Comparison of ENCODE assay signal across 24 cellular contexts in genomic region chr17:19312406-19312805, GRCh38. TPM values are rescaled to one million over a fixed set of nuclear protein-coding genes. Genes with fewer than 3 reads are reported as not detected.
DNase-seq lines count a peak whose midpoint lies in the region; ATAC-seq, FAIRE-seq and TF ChIP-seq lines count a peak whose summit lies in the region.
"Had no signal": no experiment of that assay in that cellular context is flagged by ENCODE, and none has a peak within 500 bp of the region (broad histone marks: within the 10 kb centered on the region; RNA-seq: fewer than 3 reads in every experiment).

No MANE protein-coding gene starts in this region.

- H3K4me3 ChIP-seq in SJSA1 (no peak overlapping the region), kidney (ENCODE audit: low read length in 2 of 2) (no peak overlapping the region), gastrocnemius medialis (no peak overlapping the region)
- H3K4me3 ChIP-seq: thoracic aorta had no signal

- H3K27ac ChIP-seq in SJSA1 (peak overlapping the region; percentile 82), kidney (ENCODE audit: low read depth in 2 of 2, low read length in 2 of 2) (peak overlapping the region; percentile 45 to 54), gastrocnemius medialis (peak overlapping the region; percentile 50 to 66 (median 60))
- H3K27ac ChIP-seq: epithelial cell of prostate, foreskin keratinocyte, thoracic aorta had no signal

- no peak for FAIRE-seq in kidney (lab: Jason Lieb, UNC)
- FAIRE-seq: islet of Langerhans had no signal

- peaks cover 28% of the 10 kb centered on the region for H3K4me1 Mint-ChIP-seq in CD14-positive monocyte
- H3K4me1 Mint-ChIP-seq in activated T-cell treated with anti-CD3 and anti-CD28 coated beads, Interleukin-2, amount 50 U/mL, for 4 hours (ENCODE audit: low read depth): peaks cover 3% of the 10 kb centered on the region
- H3K4me1 Mint-ChIP-seq: stimulated activated effector memory CD8-positive, alpha-beta T cell treated with anti-CD3 and anti-CD28 coated beads, Interleukin-12 subunit alpha, Interleukin-12 subunit beta, amount 100 ng/mL, for 72 hours had no signal

- peaks cover 89 to 94% (median 92%) of the 10 kb centered on the region in 3 donors for H3K27me3 Mint-ChIP-seq in CD14-positive monocyte (ENCODE audit: low read depth in 3 of 3)
- H3K27me3 Mint-ChIP-seq in activated T-cell treated with anti-CD3 and anti-CD28 coated beads, Interleukin-2, amount 50 U/mL, for 4 hours (ENCODE audit: low read depth): peaks cover 26% of the 10 kb centered on the region
- H3K27me3 Mint-ChIP-seq: memory B cell had no signal

- intact Hi-C loops in CD14-positive monocyte (cut with micrococcal nuclease): no loop called here
- intact Hi-C loops in kidney (cut with DNase I): no loop called here
- intact Hi-C loops in gastrocnemius medialis (cut with DNase I; ENCODE audit: low total_unique reads): no loop called here
- intact Hi-C loops in sciatic nerve (cut with DNase I): no loop called here

- H3K4me1 ChIP-seq in SJSA1 (replicated peaks) (peaks cover 21% of the 10 kb centered on the region), kidney (ENCODE audit: control insufficient read depth in 1 of 2, insufficient read depth in 1 of 2, low read depth in 1 of 2, low read length in 2 of 2) (peaks cover 6 to 15% of the 10 kb centered on the region in 2 donors), gastrocnemius medialis (peaks cover 14 to 28% of the 10 kb centered on the region in 2 donors)
- H3K4me1 ChIP-seq: foreskin keratinocyte had no signal

- no peak overlapping the region for H3K9ac ChIP-seq in kidney (ENCODE audit: low read length in 2 of 2)

- H3K9me3 ChIP-seq in SJSA1 (replicated peaks): no peaks in the 10 kb centered on the region
- no peaks in the 10 kb centered on the region for H3K9me3 ChIP-seq in kidney (ENCODE audit: control insufficient read depth in 1 of 2, low read length in 2 of 2)
- H3K9me3 ChIP-seq in gastrocnemius medialis: no peaks in the 10 kb centered on the region
- H3K9me3 ChIP-seq: thoracic aorta had no signal

- TF ChIP-seq POLR2A in gastrocnemius medialis (IDR thresholded peaks at IDR 0.05): no peak

- H3K4me3 Mint-ChIP-seq in CD14-positive monocyte: peak overlapping the region in 1 of 2 donors; percentile 67
- no peak overlapping the region for H3K4me3 Mint-ChIP-seq in activated T-cell treated with anti-CD3 and anti-CD28 coated beads, Interleukin-2, amount 50 U/mL, for 4 hours
- H3K4me3 Mint-ChIP-seq: activated CD4-positive, alpha-beta memory T cell treated with anti-CD3 and anti-CD28 coated beads, Interleukin-2, amount 10 ng/mL, durations not matched to agents 7 days and 5 days; activated naive CD4-positive, alpha-beta T cell treated with anti-CD3 and anti-CD28 coated beads for 36 hours; memory B cell; stimulated activated effector memory CD8-positive, alpha-beta T cell treated with anti-CD3 and anti-CD28 coated beads, Interleukin-12 subunit alpha, Interleukin-12 subunit beta, amount 100 ng/mL, for 72 hours had no signal

- H3K36me3 ChIP-seq in SJSA1: peaks cover 23% of the 10 kb centered on the region
- H3K36me3 ChIP-seq in kidney (ENCODE audit: control insufficient read depth in 1 of 2, insufficient read depth in 2 of 2, low read length in 2 of 2): peaks cover 3 to 26% of the 10 kb centered on the region in 2 donors
- H3K36me3 ChIP-seq in gastrocnemius medialis: peaks cover 0 to 24% of the 10 kb centered on the region in 2 donors

- H3K27me3 ChIP-seq in SJSA1 (replicated peaks): no peaks in the 10 kb centered on the region
- no peaks in the 10 kb centered on the region for H3K27me3 ChIP-seq in gastrocnemius medialis
- H3K27me3 ChIP-seq: foreskin keratinocyte had no signal

- H3K9me3 Mint-ChIP-seq in CD14-positive monocyte: peaks cover 0 to 10% (median 2%) of the 10 kb centered on the region in 7 donors
- no peaks in the 10 kb centered on the region for H3K9me3 Mint-ChIP-seq in activated T-cell treated with anti-CD3 and anti-CD28 coated beads, Interleukin-2, amount 50 U/mL, for 4 hours
- H3K9me3 Mint-ChIP-seq: activated CD4-positive, alpha-beta memory T cell treated with anti-CD3 and anti-CD28 coated beads, Interleukin-2, amount 10 ng/mL, durations not matched to agents 7 days and 5 days; activated naive CD4-positive, alpha-beta T cell treated with anti-CD3 and anti-CD28 coated beads for 36 hours; memory B cell; stimulated activated effector memory CD8-positive, alpha-beta T cell treated with anti-CD3 and anti-CD28 coated beads, Interleukin-12 subunit alpha, Interleukin-12 subunit beta, amount 100 ng/mL, for 72 hours had no signal

- TF ChIP-seq CTCF in CD14-positive monocyte (IDR thresholded peaks at IDR 0.05) (no peak), kidney (IDR thresholded peaks at IDR 0.05; ENCODE audit: borderline replicate concordance, extremely low read depth, insufficient read depth) (no peak), gastrocnemius medialis (IDR thresholded peaks at IDR 0.05 in 4 of 5, conservative IDR thresholded peaks at IDR 0.05 in 1 of 5) (no peak)

- no peak for DNase-seq in CD14-positive monocyte (ENCODE audit: low spot score)
- no peak for DNase-seq in SJSA1 (ENCODE audit: low read depth in 1 of 2, low spot score in 2 of 2)
- no peak for DNase-seq in kidney
- no peak for DNase-seq in gastrocnemius medialis
- DNase-seq in DMS114 treated with DMSO at 0.1 percent for 48 hours (lab: John Stamatoyannopoulos, UW; ENCODE audit: unreplicated experiment): no peak
- DNase-seq in SIG-M5 (lab: John Stamatoyannopoulos, UW): no peak
- DNase-seq in sciatic nerve (ENCODE audit: low spot score): no peak
- DNase-seq in activated T-cell treated with anti-CD3 and anti-CD28 coated beads, Interleukin-2, amount 50 U/mL, for 4 hours: no peak
- DNase-seq: activated CD4-positive, alpha-beta memory T cell treated with anti-CD3 and anti-CD28 coated beads, Interleukin-2, amount 10 ng/mL, durations not matched to agents 7 days and 5 days; activated naive CD4-positive, alpha-beta T cell treated with anti-CD3 and anti-CD28 coated beads for 36 hours; amniotic stem cell; DMS79; foreskin keratinocyte; hypothalamus; Karpas-422; NCI-H2029; NCI-H345; stimulated activated CD4-positive, alpha-beta T cell treated with anti-CD3 and anti-CD28 coated beads, Interleukin-1b, Interleukin-23, amount 100 ng/mL, for 48 hours had no signal

- in situ Hi-C loops in gastrocnemius medialis (cut with MboI; ENCODE audit: low sequenced_read_pairs in 4 of 4): no loop called here

- peak overlapping the region in 4 of 7 donors; percentile 31 to 84 (median 66) for H3K27ac Mint-ChIP-seq in CD14-positive monocyte
- H3K27ac Mint-ChIP-seq: activated CD4-positive, alpha-beta memory T cell treated with anti-CD3 and anti-CD28 coated beads, Interleukin-2, amount 10 ng/mL, durations not matched to agents 7 days and 5 days; activated naive CD4-positive, alpha-beta T cell treated with anti-CD3 and anti-CD28 coated beads for 36 hours; memory B cell; stimulated activated effector memory CD8-positive, alpha-beta T cell treated with anti-CD3 and anti-CD28 coated beads, Interleukin-12 subunit alpha, Interleukin-12 subunit beta, amount 100 ng/mL, for 72 hours had no signal

- ATAC-seq in gastrocnemius medialis: no peak
- no peak for ATAC-seq in sciatic nerve
- no peak for ATAC-seq in activated T-cell treated with anti-CD3 and anti-CD28 coated beads, Interleukin-2, amount 50 U/mL, for 4 hours
- ATAC-seq: activated CD4-positive, CD25-positive, alpha-beta regulatory T cell treated with anti-CD3 and anti-CD28 coated beads, Interleukin-2, amount 50 U/mL, for 24 hours; foreskin keratinocyte; stimulated activated effector memory CD8-positive, alpha-beta T cell treated with anti-CD3 and anti-CD28 coated beads, Interleukin-12 subunit alpha, Interleukin-12 subunit beta, amount 100 ng/mL, for 72 hours had no signal

- peaks cover 9 to 31% of the 10 kb centered on the region in 2 donors for H3K36me3 Mint-ChIP-seq in CD14-positive monocyte
- peaks cover 15% of the 10 kb centered on the region for H3K36me3 Mint-ChIP-seq in activated T-cell treated with anti-CD3 and anti-CD28 coated beads, Interleukin-2, amount 50 U/mL, for 4 hours (ENCODE audit: insufficient read depth)
- H3K36me3 Mint-ChIP-seq: stimulated activated effector memory CD8-positive, alpha-beta T cell treated with anti-CD3 and anti-CD28 coated beads, Interleukin-12 subunit alpha, Interleukin-12 subunit beta, amount 100 ng/mL, for 72 hours had no signal

RNA-seq across cellular contexts. Expression of gene B9D1, which starts 50.1 kb away (rescaled TPM):
- polyA plus RNA-seq in CD14-positive monocyte (not detected), kidney (ENCODE audit: insufficient read depth, low read depth, low replicate concordance) (67.5 TPM)
- 25.9 and 28.0 TPM in 2 replicates for total RNA-seq in SJSA1 (2014; rRNA removed; shearing (Covaris generic))
- total RNA-seq in kidney (32.1 TPM), gastrocnemius medialis (10 to 100 TPM in 3 of 4 donors, 1 to 10 TPM in 1; 6.5 to 16.4 (median 14.5) TPM), sciatic nerve (19.8 TPM)
- total RNA-seq in activated T-cell treated with anti-CD3 and anti-CD28 coated beads, Interleukin-2, amount 50 U/mL, for 4 hours: 1 to 10 TPM; 5.4 to 7.6 (median 6.6) TPM
